18 cellular contexts compared by ENCODE assay signal in genomic region chr5:67355135-67355729, GRCh38.
"Had no signal": no experiment of that assay in that cellular context is flagged by ENCODE, and none has a peak within 500 bp of the region (broad histone marks: within the 10 kb centered on the region; RNA-seq: fewer than 3 reads in every experiment).

No MANE protein-coding gene starts in this region.

- H3K36me3 ChIP-seq: heart right ventricle, spleen, thoracic aorta, upper lobe of right lung had no signal

- ATAC-seq: activated CD8-positive, alpha-beta memory T cell treated with anti-CD3 and anti-CD28 coated beads, Interleukin-2, amount 10 ng/mL, durations not matched to agents 7 days and 5 days; activated CD8-positive, alpha-beta T cell treated with anti-CD3 and anti-CD28 coated beads for 36 hours; heart right ventricle; left colon; mucosa of descending colon; upper lobe of right lung had no signal

- H3K27ac Mint-ChIP-seq: activated CD8-positive, alpha-beta memory T cell treated with anti-CD3 and anti-CD28 coated beads, Interleukin-2, amount 10 ng/mL, durations not matched to agents 7 days and 5 days; activated CD8-positive, alpha-beta T cell treated with anti-CD3 and anti-CD28 coated beads for 36 hours; activated naive CD4-positive, alpha-beta T cell treated with anti-CD3 and anti-CD28 coated beads, Interleukin-2, amount 10 ng/mL, durations not matched to agents 7 days and 5 days had no signal

- H3K4me3 Mint-ChIP-seq: activated CD8-positive, alpha-beta memory T cell treated with anti-CD3 and anti-CD28 coated beads, Interleukin-2, amount 10 ng/mL, durations not matched to agents 7 days and 5 days; activated CD8-positive, alpha-beta T cell treated with anti-CD3 and anti-CD28 coated beads for 36 hours; activated naive CD4-positive, alpha-beta T cell treated with anti-CD3 and anti-CD28 coated beads, Interleukin-2, amount 10 ng/mL, durations not matched to agents 7 days and 5 days had no signal

- DNase-seq: activated CD4-positive, alpha-beta T cell treated with anti-CD3 and anti-CD28 coated beads for 48 hours; activated CD8-positive, alpha-beta memory T cell treated with anti-CD3 and anti-CD28 coated beads, Interleukin-2, amount 10 ng/mL, durations not matched to agents 7 days and 5 days; activated CD8-positive, alpha-beta T cell treated with anti-CD3 and anti-CD28 coated beads for 36 hours; activated effector memory CD4-positive, alpha-beta T cell treated with anti-CD3 and anti-CD28 coated beads, Interleukin-2, amount 50 U/mL, for 16 hours; activated naive CD4-positive, alpha-beta T cell treated with anti-CD3 and anti-CD28 coated beads, Interleukin-2, amount 10 ng/mL, durations not matched to agents 7 days and 5 days; activated T-cell treated with anti-CD3 and anti-CD28 coated beads for 4 hours; amygdala; cerebellar nuclear complex; cortex of kidney; heart right ventricle; left colon; mesenchymal stem cell; mucosa of descending colon; spleen; stimulated activated CD4-positive, alpha-beta T cell treated with anti-CD3 and anti-CD28 coated beads, Interleukin-4, amount 100 ng/mL, for 1 hour; stimulated activated naive CD4-positive, alpha-beta T cell treated with Interleukin-2 at 50 U/mL for 16 hours; upper lobe of right lung had no signal

- H3K9me3 Mint-ChIP-seq: activated CD8-positive, alpha-beta T cell treated with anti-CD3 and anti-CD28 coated beads for 36 hours; activated naive CD4-positive, alpha-beta T cell treated with anti-CD3 and anti-CD28 coated beads, Interleukin-2, amount 10 ng/mL, durations not matched to agents 7 days and 5 days had no signal

- H3K27ac ChIP-seq: heart right ventricle, spleen, thoracic aorta, upper lobe of right lung had no signal

- H3K36me3 Mint-ChIP-seq: activated naive CD4-positive, alpha-beta T cell treated with anti-CD3 and anti-CD28 coated beads, Interleukin-2, amount 10 ng/mL, durations not matched to agents 7 days and 5 days had no signal

- H3K27me3 ChIP-seq: heart right ventricle, spleen, upper lobe of right lung had no signal

- H3K4me3 ChIP-seq: heart right ventricle, mucosa of descending colon, spleen, thoracic aorta, upper lobe of right lung had no signal

- H3K9me3 ChIP-seq: heart right ventricle, mucosa of descending colon, spleen, thoracic aorta, upper lobe of right lung had no signal
